1 cellular context compared by ENCODE assay signal in genomic region chrX:38560776-38561125, GRCh38.
TF ChIP-seq lines count a peak whose summit lies in the region.

No MANE protein-coding gene starts in this region.

TF ChIP-seq in GM23338, 12 proteins besides CTCF, POLR2A, EP300 and RAD21 (continued from another document):
- no peak for TF ChIP-seq ZNF462 (CRISPR knock-in tag; IDR thresholded peaks at IDR 0.05)
- TF ChIP-seq STAT1 (IDR thresholded peaks at IDR 0.05; ENCODE audit: unreplicated experiment): no peak
- TF ChIP-seq JUNB (IDR thresholded peaks at IDR 0.05; ENCODE audit: unreplicated experiment): no peak
- TF ChIP-seq, protein P1, sequence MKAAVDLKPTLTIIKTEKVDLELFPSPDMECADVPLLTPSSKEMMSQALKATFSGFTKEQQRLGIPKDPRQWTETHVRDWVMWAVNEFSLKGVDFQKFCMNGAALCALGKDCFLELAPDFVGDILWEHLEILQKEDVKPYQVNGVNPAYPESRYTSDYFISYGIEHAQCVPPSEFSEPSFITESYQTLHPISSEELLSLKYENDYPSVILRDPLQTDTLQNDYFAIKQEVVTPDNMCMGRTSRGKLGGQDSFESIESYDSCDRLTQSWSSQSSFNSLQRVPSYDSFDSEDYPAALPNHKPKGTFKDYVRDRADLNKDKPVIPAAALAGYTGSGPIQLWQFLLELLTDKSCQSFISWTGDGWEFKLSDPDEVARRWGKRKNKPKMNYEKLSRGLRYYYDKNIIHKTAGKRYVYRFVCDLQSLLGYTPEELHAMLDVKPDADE (IDR thresholded peaks at IDR 0.05): no peak
